In the genomic region with DNA sequence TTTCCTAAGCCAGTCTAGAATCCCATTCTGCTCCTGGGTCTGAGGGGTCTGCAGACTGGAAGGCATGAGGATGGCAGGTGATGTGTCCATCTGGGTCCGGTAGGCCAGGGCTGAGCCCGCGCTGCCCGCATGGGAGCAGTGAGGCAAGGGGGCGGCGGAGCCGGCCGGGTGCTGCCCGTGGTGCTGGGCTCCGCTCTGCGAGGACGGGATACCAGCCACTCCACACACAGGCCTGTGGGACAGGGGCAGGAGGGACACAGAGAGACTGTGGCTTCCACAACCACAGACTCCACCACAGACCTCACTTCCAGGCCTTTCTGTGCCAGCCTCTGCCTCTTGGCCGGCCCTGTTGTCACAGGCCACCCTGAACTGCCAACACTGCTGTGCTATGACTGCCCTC, we compare ENCODE assay signal across 17 cellular contexts. TPM values are rescaled to one million over a fixed set of nuclear protein-coding genes. Genes with fewer than 3 reads are reported as not detected.
DNase-seq lines count a peak whose midpoint lies in the region; ATAC-seq and TF ChIP-seq lines count a peak whose summit lies in the region.
"Had no signal": no experiment of that assay in that cellular context is flagged by ENCODE, and none has a peak within 500 bp of the region (broad histone marks: within the 10 kb centered on the region; RNA-seq: fewer than 3 reads in every experiment).

No MANE protein-coding gene starts in this region.

- ATAC-seq in Right ventricle myocardium inferior (no peak), upper lobe of right lung (peak; percentile 25)

- H3K36me3 ChIP-seq in endodermal cell (ENCODE audit: control insufficient read depth, insufficient read depth, low read length) (peaks cover 54% of the 10 kb centered on the region), upper lobe of right lung (peaks cover 95% of the 10 kb centered on the region)
- H3K36me3 ChIP-seq: MG63 had no signal

- H3K4me3 Mint-ChIP-seq in endodermal cell: no peak overlapping the region
- H3K4me3 Mint-ChIP-seq in T-helper 2 cell treated with Interferon-gamma antibody and Interleukin-4, amounts not matched to agents 5 μg/mL and 100 μg/mL, for 36 hours: no peak overlapping the region
- H3K4me3 Mint-ChIP-seq: H9 had no signal

- H3K4me1 ChIP-seq in endodermal cell (ENCODE audit: control insufficient read depth, insufficient read depth, low read length) (no peaks in the 10 kb centered on the region), upper lobe of right lung (no peaks in the 10 kb centered on the region)

- peak; percentile 50 for DNase-seq in Right ventricle myocardium inferior (ENCODE audit: missing footprints)
- no peak for DNase-seq in cardiac septum (ENCODE audit: low spot score)
- no peak for DNase-seq in endodermal cell
- peak; percentile 77 for DNase-seq in myocyte (ENCODE audit: low read depth)
- no peak for DNase-seq in upper lobe of right lung
- DNase-seq in GM20000 (ENCODE audit: low spot score): no peak
- no peak for DNase-seq in T-helper 2 cell treated with Interferon-gamma antibody and Interleukin-4, amounts not matched to agents 5 μg/mL and 100 μg/mL, for 36 hours (ENCODE audit: low spot score)
- DNase-seq in A172 (ENCODE audit: low spot score): no peak
- DNase-seq: 8988T, H9, Karpas-422, MG63, NCI-H1092, NCI-H146, NCI-H510A treated with DMSO at 0.1 percent for 48 hours, NCI-H82, SHP77 treated with DMSO at 0.1 percent for 48 hours had no signal

- H3K9me3 Mint-ChIP-seq in endodermal cell: no peaks in the 10 kb centered on the region
- H3K9me3 Mint-ChIP-seq in T-helper 2 cell treated with Interferon-gamma antibody and Interleukin-4, amounts not matched to agents 5 μg/mL and 100 μg/mL, for 36 hours: no peaks in the 10 kb centered on the region
- H3K9me3 Mint-ChIP-seq: H9 had no signal

- H3K36me3 Mint-ChIP-seq in endodermal cell (ENCODE audit: low read depth): peaks cover 63% of the 10 kb centered on the region
- H3K36me3 Mint-ChIP-seq in T-helper 2 cell treated with Interferon-gamma antibody and Interleukin-4, amounts not matched to agents 5 μg/mL and 100 μg/mL, for 36 hours (ENCODE audit: low read depth): peaks cover 5% of the 10 kb centered on the region

- H3K4me3 ChIP-seq in endodermal cell (ENCODE audit: low read length) (no peak overlapping the region), upper lobe of right lung (no peak overlapping the region)
- H3K4me3 ChIP-seq: MG63 had no signal

- no peak overlapping the region for H3K9ac ChIP-seq in endodermal cell (ENCODE audit: extremely low read depth, low read length, poor library complexity, severe bottlenecking)

- H3K4me1 Mint-ChIP-seq in endodermal cell: no peaks in the 10 kb centered on the region
- no peaks in the 10 kb centered on the region for H3K4me1 Mint-ChIP-seq in T-helper 2 cell treated with Interferon-gamma antibody and Interleukin-4, amounts not matched to agents 5 μg/mL and 100 μg/mL, for 36 hours (ENCODE audit: low read depth)

- 97 to 99% methylated on average over 9 to 13 of the region's 13 CpGs for WGBS in endodermal cell (ENCODE audit: insufficient coverage in 1 of 2, insufficient read length in 1 of 2), 2 experiments

- H3K9me3 ChIP-seq in endodermal cell (ENCODE audit: control insufficient read depth, low read length) (no peaks in the 10 kb centered on the region), upper lobe of right lung (no peaks in the 10 kb centered on the region)
- H3K9me3 ChIP-seq: MG63 had no signal

- intact Hi-C loops in Right ventricle myocardium inferior (cut with DNase I) (loop anchor here (5.0 kb wide), 1 partner anchor 220 kb away; no protein-coding TSS in a partner anchor), cardiac septum (cut with DNase I) (loop anchor here (5.0 kb wide), 3 partner anchors 135 to 220 kb away; no protein-coding TSS in a partner anchor), upper lobe of right lung (cut with DNase I) (loop anchor here (10.0 kb wide), 1 partner anchor 217 kb away; no protein-coding TSS in a partner anchor)

- no peaks in the 10 kb centered on the region for H3K27me3 Mint-ChIP-seq in endodermal cell (ENCODE audit: insufficient read depth)
- H3K27me3 Mint-ChIP-seq in T-helper 2 cell treated with Interferon-gamma antibody and Interleukin-4, amounts not matched to agents 5 μg/mL and 100 μg/mL, for 36 hours (ENCODE audit: low read depth): no peaks in the 10 kb centered on the region

- H3K27ac ChIP-seq in endodermal cell (ENCODE audit: low read depth, low read length) (no peak overlapping the region), upper lobe of right lung (no peak overlapping the region)

- H3K27me3 ChIP-seq in endodermal cell (ENCODE audit: control insufficient read depth, insufficient read depth, low read length, poor library complexity, severe bottlenecking) (no peaks in the 10 kb centered on the region), upper lobe of right lung (no peaks in the 10 kb centered on the region)
- H3K27me3 ChIP-seq: MG63 had no signal

- no peak for TF ChIP-seq CTCF in endodermal cell (conservative IDR thresholded peaks at IDR 0.05)
- no peak for TF ChIP-seq CTCF in upper lobe of right lung (IDR thresholded peaks at IDR 0.05)
- TF ChIP-seq CTCF in GM20000 (IDR thresholded peaks at IDR 0.05; ENCODE audit: extremely low read depth, missing control alignments): no peak

- H3K27ac Mint-ChIP-seq in endodermal cell: peak overlapping the region; percentile 13
- H3K27ac Mint-ChIP-seq in T-helper 2 cell treated with Interferon-gamma antibody and Interleukin-4, amounts not matched to agents 5 μg/mL and 100 μg/mL, for 36 hours: no peak overlapping the region

RNA-seq across cellular contexts. Expression of gene MAP1LC3B, which starts 25.4 kb away (rescaled TPM):
- 125 TPM for total RNA-seq in Right ventricle myocardium inferior
- 113 TPM for total RNA-seq in cardiac septum
- 10 to 100 TPM; 56.4 to 62.4 TPM for total RNA-seq in endodermal cell
- 67.5 TPM for polyA plus RNA-seq in endodermal cell (2013, experiment 1 of 2)
- polyA plus RNA-seq in endodermal cell (2013, experiment 2 of 2): 73.4 TPM
- 41.1 and 41.2 TPM in 2 replicates for total RNA-seq in myocyte
- polyA plus RNA-seq in myocyte (2012): 155 TPM
- total RNA-seq in upper lobe of right lung: 70.4 TPM
- 27.4 and 35.9 TPM in 2 replicates for total RNA-seq in A172 (2014; rRNA removed; shearing (Covaris generic))

RNA-seq across cellular contexts. Expression of gene FBXO31, which starts 33.9 kb away (rescaled TPM):
- total RNA-seq in Right ventricle myocardium inferior (70.2 TPM), cardiac septum (73.9 TPM), endodermal cell (10 to 100 TPM; 18.6 to 22.1 TPM), myocyte (37.4 and 38.9 TPM in 2 replicates), upper lobe of right lung (29.9 TPM)
- 13.4 TPM for polyA plus RNA-seq in endodermal cell (2013, experiment 1 of 2)
- polyA plus RNA-seq in endodermal cell (2013, experiment 2 of 2): 9.5 TPM
- polyA plus RNA-seq in myocyte (2012): 28.2 TPM
- 18.4 and 19.8 TPM in 2 replicates for total RNA-seq in A172 (2014; rRNA removed; shearing (Covaris generic))

Comparison
In these comparisons a context has a peak if more than half of its experiments do, and no peak if none do; other contexts are left out.
1. DNase-seq: peak in Right ventricle myocardium inferior (single experiment) and myocyte (single experiment); none in cardiac septum (single experiment), endodermal cell (single experiment), upper lobe of right lung (single experiment), GM20000 (single experiment), T-helper 2 cell treated with Interferon-gamma antibody and Interleukin-4, amounts not matched to agents 5 μg/mL and 100 μg/mL, for 36 hours (single experiment) and A172 (single experiment).